ENCODE assay signal across 8 cellular contexts in genomic region chrX:48919360-48919821, GRCh38. TPM values are rescaled to one million over a fixed set of nuclear protein-coding genes. Genes with fewer than 3 reads are reported as not detected.
A peak's percentile ranks its signal among the peaks of the same experiment; 100 is the strongest.
DNase-seq lines count a peak whose midpoint lies in the region; ATAC-seq, FAIRE-seq and TF ChIP-seq lines count a peak whose summit lies in the region.

No MANE protein-coding gene starts in this region.

- BruUV-seq in endothelial cell of umbilical vein (replicated peaks; lab: Mats Ljungman, UMichigan): no TSS peak

- ATAC-seq in Right ventricle myocardium inferior (peak; percentile 1), T-cell (replicated peaks in 1 of 4) (peak; percentile 17 to 35 (median 29)), GM21447 (IDR thresholded peaks at IDR 0.05; ENCODE audit: unreplicated experiment) (no peak)

- H3K4me1 ChIP-seq in endothelial cell of umbilical vein (ENCODE audit: control insufficient read depth, extremely low read depth, insufficient read depth, low read length): peaks cover 2% of the 10 kb centered on the region

- no peaks in the 10 kb centered on the region for H3K9me3 Mint-ChIP-seq in T-cell
- H3K9me3 Mint-ChIP-seq in nephron progenitor cell: peaks cover 41% of the 10 kb centered on the region

- CTCF ChIA-PET in T-cell (lab: Charles Lee): interaction anchor here (0.6 to 0.7 kb wide), 4 partner anchors 12 to 169 kb away, joined by 3 to 7 read pairs (median 3); no protein-coding TSS in a partner anchor
- CTCF ChIA-PET in endothelial cell of umbilical vein (lab: Charles Lee): interaction anchor here (1.0 kb wide), 1 partner anchor 27 kb away, joined by 3 read pairs; no protein-coding TSS in a partner anchor

- H2AFZ ChIP-seq in endothelial cell of umbilical vein (ENCODE audit: low read depth, low read length): no peak overlapping the region

- H3K27ac Mint-ChIP-seq in T-cell: peak overlapping the region; percentile 74 to 98
- H3K27ac Mint-ChIP-seq in nephron progenitor cell: peak overlapping the region; percentile 91

- H3K4me3 Mint-ChIP-seq in T-cell (peak overlapping the region; percentile 86 to 97 (median 96)), nephron progenitor cell (peak overlapping the region; percentile 91)

- TF ChIP-seq CTCF in endothelial cell of umbilical vein (IDR thresholded peaks at IDR 0.05; ENCODE audit: extremely low read depth in 1 of 2, insufficient read depth in 1 of 2, low read depth in 1 of 2, low read length in 2 of 2) (no peak), nephron progenitor cell (IDR thresholded peaks at IDR 0.05) (no peak)

- H3K27me3 Mint-ChIP-seq in T-cell: no peaks in the 10 kb centered on the region
- peaks cover 5% of the 10 kb centered on the region for H3K27me3 Mint-ChIP-seq in nephron progenitor cell (ENCODE audit: low read depth, poor library complexity)

- H3K36me3 Mint-ChIP-seq in T-cell (peaks cover 33% of the 10 kb centered on the region), nephron progenitor cell (ENCODE audit: low read depth) (peaks cover 6% of the 10 kb centered on the region)

- no peaks in the 10 kb centered on the region for H3K9me1 ChIP-seq in endothelial cell of umbilical vein (replicated peaks; ENCODE audit: control insufficient read depth, extremely low read depth, insufficient read depth, low read length)

- H3K4me3 ChIP-seq in endothelial cell of umbilical vein (replicated peaks in 1 of 3; ENCODE audit: insufficient read depth in 1 of 3, low read depth in 1 of 3, low read length in 3 of 3): peak overlapping the region in 2 of 3 experiments; percentile 18 to 35

- dilution Hi-C loops in endothelial cell of umbilical vein (cut with MboI; ENCODE audit: extremely low pct_ligation_motif_present, low sequenced_read_pairs): no loop called here

- no peak for TF ChIP-seq POLR2A in endothelial cell of umbilical vein (IDR thresholded peaks at IDR 0.05; ENCODE audit: low read depth, low read length)

- intact Hi-C loops in Right ventricle myocardium inferior (cut with DNase I) (loop anchor here (5.0 to 10.0 kb wide), 2 partner anchors 38 to 275 kb away; partner anchors contain the start of gene OTUD5), cardiac septum (cut with DNase I) (loop anchor here (5.0 to 10.0 kb wide), 2 partner anchors 38 to 275 kb away; partner anchors contain the start of gene OTUD5), endothelial cell of umbilical vein (cut with micrococcal nuclease) (loop anchor here (1.0 kb wide), 1 partner anchor 39 kb away; no protein-coding TSS in a partner anchor), posterior vena cava (cut with DNase I) (loop anchor here in 1 of 2 donors (10.0 kb wide), 1 partner anchor 55 kb away; the partner anchor contains the start of gene KCND1)

- H3K36me3 ChIP-seq in endothelial cell of umbilical vein (ENCODE audit: control insufficient read depth in 2 of 2, extremely low read depth in 1 of 2, insufficient read depth in 2 of 2, low read length in 2 of 2): peaks cover 0 to 7% of the 10 kb centered on the region in 2 experiments

- no peaks in the 10 kb centered on the region for H4K20me1 ChIP-seq in endothelial cell of umbilical vein (replicated peaks; ENCODE audit: control insufficient read depth, extremely low read depth, insufficient read depth, low read length)

- peaks cover 2% of the 10 kb centered on the region for H3K79me2 ChIP-seq in endothelial cell of umbilical vein (ENCODE audit: control insufficient read depth, insufficient read depth, low read length)

- no peak for FAIRE-seq in endothelial cell of umbilical vein (lab: Jason Lieb, UNC)

- peak overlapping the region; percentile 46 for H3K4me2 ChIP-seq in endothelial cell of umbilical vein (ENCODE audit: insufficient read depth, low read length)

- H3K9me3 ChIP-seq in endothelial cell of umbilical vein (replicated peaks; ENCODE audit: control insufficient read depth, insufficient read depth, low read length): no peaks in the 10 kb centered on the region

- POLR2A ChIA-PET in T-cell (lab: Charles Lee): interaction anchor here (0.6 to 1.0 kb wide), 4 partner anchors 17 to 271 kb away, joined by 3 to 13 read pairs (median 4); no protein-coding TSS in a partner anchor
- POLR2A ChIA-PET in endothelial cell of umbilical vein (lab: Charles Lee): no interaction called here

- H3K9ac ChIP-seq in endothelial cell of umbilical vein (replicated peaks; ENCODE audit: extremely low read depth, insufficient read depth, low read length): no peak overlapping the region

- no peak for DNase-seq in Right ventricle myocardium inferior (ENCODE audit: missing footprints)
- DNase-seq in cardiac septum (ENCODE audit: low spot score): no peak
- DNase-seq in T-cell: peak in 25 of 34 experiments; percentile 25 to 70 (median 52)
- no peak for DNase-seq in endothelial cell of umbilical vein (ENCODE audit: low read depth, low spot score)
- no peak for DNase-seq in nephron progenitor cell
- DNase-seq in posterior vena cava (ENCODE audit: low spot score): no peak
- DNase-seq in Ammon's horn (ENCODE audit: low spot score): no peak

- no peaks in the 10 kb centered on the region for H3K27me3 ChIP-seq in endothelial cell of umbilical vein (ENCODE audit: control insufficient read depth in 2 of 2, insufficient read depth in 2 of 2, low read length in 2 of 2)

- peaks cover 62 to 73% (median 63%) of the 10 kb centered on the region in 3 donors for H3K4me1 Mint-ChIP-seq in T-cell
- H3K4me1 Mint-ChIP-seq in nephron progenitor cell: peaks cover 33% of the 10 kb centered on the region

- H3K27ac ChIP-seq in endothelial cell of umbilical vein (ENCODE audit: insufficient read depth, low read depth, low read length): no peak overlapping the region

RNA-seq across cellular contexts. Expression of gene PIM2, which starts 0.6 kb away (rescaled TPM):
- total RNA-seq in Right ventricle myocardium inferior (3.2 TPM), cardiac septum (2.7 TPM), T-cell (100 to 1,000 TPM; 152 to 325 (median 160) TPM), endothelial cell of umbilical vein (5.5 and 7.4 TPM in 2 replicates), posterior vena cava (1 to 10 TPM; 3.0 to 4.2 TPM)
- polyA plus RNA-seq in endothelial cell of umbilical vein: 7.4 and 7.5 TPM in 2 replicates
- 4.5 TPM in 2 replicates for polyA plus RNA-seq in endothelial cell of umbilical vein (2011; cell fraction: cytosol; rRNA removed)
- polyA plus RNA-seq in endothelial cell of umbilical vein (2011; cell fraction: nucleus; rRNA removed): 8.7 and 9.7 TPM in 2 replicates
- polyA plus RNA-seq in endothelial cell of umbilical vein (2012): 4.6 and 5.1 TPM in 2 replicates
- 9.7 and 11.9 TPM in 2 replicates for polyA minus RNA-seq in endothelial cell of umbilical vein
- 9.1 TPM for polyA minus RNA-seq in endothelial cell of umbilical vein (2011; cell fraction: cytosol; rRNA and poly(A)+ RNA removed)
- polyA minus RNA-seq in endothelial cell of umbilical vein (2011; cell fraction: nucleus; rRNA and poly(A)+ RNA removed): 5.0 and 5.1 TPM in 2 replicates

RNA-seq across cellular contexts. Expression of gene SLC35A2, which starts 7.9 kb away (rescaled TPM):
- total RNA-seq in Right ventricle myocardium inferior: 11.6 TPM
- total RNA-seq in cardiac septum: 13.0 TPM
- 10 to 100 TPM; 14.2 to 35.1 (median 16.2) TPM for total RNA-seq in T-cell
- 28.9 and 31.4 TPM in 2 replicates for total RNA-seq in endothelial cell of umbilical vein
- polyA plus RNA-seq in endothelial cell of umbilical vein: 64.5 and 76.5 TPM in 2 replicates
- polyA plus RNA-seq in endothelial cell of umbilical vein (2011; cell fraction: cytosol; rRNA removed): 35.7 and 36.0 TPM in 2 replicates
- polyA plus RNA-seq in endothelial cell of umbilical vein (2011; cell fraction: nucleus; rRNA removed): 25.5 TPM in 2 replicates
- polyA plus RNA-seq in endothelial cell of umbilical vein (2012): 27.8 and 36.6 TPM in 2 replicates
- 48.9 and 52.1 TPM in 2 replicates for polyA minus RNA-seq in endothelial cell of umbilical vein
- polyA minus RNA-seq in endothelial cell of umbilical vein (2011; cell fraction: cytosol; rRNA and poly(A)+ RNA removed): 39.9 TPM
- polyA minus RNA-seq in endothelial cell of umbilical vein (2011; cell fraction: nucleus; rRNA and poly(A)+ RNA removed): 7.9 and 9.2 TPM in 2 replicates
- 10 to 100 TPM; 11.5 to 14.7 TPM for total RNA-seq in posterior vena cava

RNA-seq across cellular contexts. Expression of gene PQBP1, which starts 21.7 kb away (rescaled TPM):
- 58.6 TPM for total RNA-seq in Right ventricle myocardium inferior
- 42.2 TPM for total RNA-seq in cardiac septum
- 10 to 100 TPM; 62.5 to 79.5 (median 73.9) TPM for total RNA-seq in T-cell
- 72.8 and 86.3 TPM in 2 replicates for total RNA-seq in endothelial cell of umbilical vein
- 83.5 and 86.8 TPM in 2 replicates for polyA plus RNA-seq in endothelial cell of umbilical vein
- 71.6 and 84.2 TPM in 2 replicates for polyA plus RNA-seq in endothelial cell of umbilical vein (2011; cell fraction: cytosol; rRNA removed)
- polyA plus RNA-seq in endothelial cell of umbilical vein (2011; cell fraction: nucleus; rRNA removed): 114 and 146 TPM in 2 replicates
- polyA plus RNA-seq in endothelial cell of umbilical vein (2012): 80.7 and 105 TPM in 2 replicates
- 61.8 and 66.3 TPM in 2 replicates for polyA minus RNA-seq in endothelial cell of umbilical vein
- 79.9 TPM for polyA minus RNA-seq in endothelial cell of umbilical vein (2011; cell fraction: cytosol; rRNA and poly(A)+ RNA removed)
- polyA minus RNA-seq in endothelial cell of umbilical vein (2011; cell fraction: nucleus; rRNA and poly(A)+ RNA removed): 17.0 and 23.5 TPM in 2 replicates
- total RNA-seq in posterior vena cava: 10 to 100 TPM; 43.2 to 48.9 TPM

RNA-seq across cellular contexts. Expression of gene TIMM17B, which starts 21.8 kb away (rescaled TPM):
- total RNA-seq in Right ventricle myocardium inferior (80.5 TPM), cardiac septum (49.8 TPM), T-cell (10 to 100 TPM; 40.5 to 52.1 (median 49.3) TPM), endothelial cell of umbilical vein (30.0 and 36.0 TPM in 2 replicates), posterior vena cava (10 to 100 TPM; 25.2 to 29.0 TPM)
- polyA plus RNA-seq in endothelial cell of umbilical vein: 73.1 and 107 TPM in 2 replicates
- polyA plus RNA-seq in endothelial cell of umbilical vein (2011; cell fraction: cytosol; rRNA removed): 47.5 and 61.6 TPM in 2 replicates
- polyA plus RNA-seq in endothelial cell of umbilical vein (2011; cell fraction: nucleus; rRNA removed): 33.9 and 35.2 TPM in 2 replicates
- 34.6 and 39.4 TPM in 2 replicates for polyA plus RNA-seq in endothelial cell of umbilical vein (2012)
- 20.5 and 24.7 TPM in 2 replicates for polyA minus RNA-seq in endothelial cell of umbilical vein
- 71.9 TPM for polyA minus RNA-seq in endothelial cell of umbilical vein (2011; cell fraction: cytosol; rRNA and poly(A)+ RNA removed)
- 10.1 and 10.6 TPM in 2 replicates for polyA minus RNA-seq in endothelial cell of umbilical vein (2011; cell fraction: nucleus; rRNA and poly(A)+ RNA removed)

RNA-seq across cellular contexts. Expression of gene OTUD5, which starts 38.0 kb away (rescaled TPM):
- 19.8 TPM for total RNA-seq in Right ventricle myocardium inferior
- total RNA-seq in cardiac septum: 29.1 TPM
- total RNA-seq in T-cell: 10 to 100 TPM; 87.2 to 92.5 (median 89.7) TPM
- total RNA-seq in endothelial cell of umbilical vein: 41.0 and 44.3 TPM in 2 replicates
- polyA plus RNA-seq in endothelial cell of umbilical vein: 44.6 and 46.3 TPM in 2 replicates
- polyA plus RNA-seq in endothelial cell of umbilical vein (2011; cell fraction: cytosol; rRNA removed): 39.1 and 43.8 TPM in 2 replicates
- 113 and 124 TPM in 2 replicates for polyA plus RNA-seq in endothelial cell of umbilical vein (2011; cell fraction: nucleus; rRNA removed)
- 50.2 and 50.7 TPM in 2 replicates for polyA plus RNA-seq in endothelial cell of umbilical vein (2012)
- polyA minus RNA-seq in endothelial cell of umbilical vein: 69.9 and 98.0 TPM in 2 replicates
- polyA minus RNA-seq in endothelial cell of umbilical vein (2011; cell fraction: cytosol; rRNA and poly(A)+ RNA removed): 59.3 TPM
- polyA minus RNA-seq in endothelial cell of umbilical vein (2011; cell fraction: nucleus; rRNA and poly(A)+ RNA removed): 25.3 and 29.0 TPM in 2 replicates
- 10 to 100 TPM; 36.0 to 36.9 TPM for total RNA-seq in posterior vena cava

Comparison
In these comparisons a context has a peak if more than half of its experiments do, and no peak if none do; other contexts are left out.
1. DNase-seq: peak in T-cell (25 of 34); none in Right ventricle myocardium inferior (single experiment), cardiac septum (single experiment), endothelial cell of umbilical vein (single experiment), nephron progenitor cell (single experiment), posterior vena cava (single experiment) and Ammon's horn (single experiment).
2. RNA of gene PIM2, which starts 0.6 kb away (total RNA-seq): 152 to 325 TPM in T-cell; 5.5 to 7.4 TPM in endothelial cell of umbilical vein, 3.0 to 4.2 TPM in posterior vena cava, 3.2 TPM in Right ventricle myocardium inferior (single experiment) and 2.7 TPM in cardiac septum (single experiment); every median in the first group is over 10 times any median in the second.